ENCODE assay signal across 1 cellular context in the genomic region with DNA sequence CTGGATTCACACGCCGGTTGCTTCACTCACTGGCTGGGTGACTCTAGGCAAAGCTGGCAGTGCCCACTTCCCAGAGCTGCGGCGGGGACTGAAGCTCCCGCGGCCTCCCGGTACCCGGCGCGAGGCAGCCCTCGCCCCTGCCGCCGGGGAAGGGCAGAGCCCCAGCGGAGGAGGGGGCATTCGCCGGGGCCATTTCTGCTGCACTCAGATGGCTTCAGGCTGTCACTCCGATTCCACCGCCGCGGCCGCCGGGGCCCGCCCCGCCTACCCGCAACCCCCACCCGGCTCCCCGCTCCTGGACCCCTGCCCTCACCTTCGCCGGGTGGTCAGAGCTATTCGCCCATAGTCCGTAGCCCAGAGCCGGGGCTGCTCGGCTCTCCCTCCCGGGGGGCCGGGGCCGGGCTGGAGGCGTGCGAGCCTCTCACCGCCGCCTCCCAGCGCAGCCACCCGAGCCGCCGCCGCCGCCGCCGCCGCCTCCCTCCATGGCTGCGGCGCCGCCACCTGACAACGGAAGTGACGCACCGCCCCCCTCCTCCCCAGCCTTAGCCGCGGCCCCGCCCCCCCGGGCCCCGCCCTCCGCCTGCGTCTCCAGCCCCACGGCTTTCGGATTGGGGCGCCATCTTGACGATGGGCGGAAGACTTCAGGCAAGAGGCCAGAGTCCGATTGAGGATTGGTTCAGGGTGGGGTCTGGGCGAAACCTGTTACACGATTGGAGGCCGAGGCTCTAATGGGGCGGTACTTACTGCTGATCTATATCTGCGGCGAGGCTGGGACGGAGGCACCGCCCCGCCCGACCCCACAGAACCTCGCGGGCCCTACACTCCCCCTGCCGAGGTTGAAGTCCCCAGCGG.
TF ChIP-seq lines count a peak whose summit lies in the region.

A gene with protein sequence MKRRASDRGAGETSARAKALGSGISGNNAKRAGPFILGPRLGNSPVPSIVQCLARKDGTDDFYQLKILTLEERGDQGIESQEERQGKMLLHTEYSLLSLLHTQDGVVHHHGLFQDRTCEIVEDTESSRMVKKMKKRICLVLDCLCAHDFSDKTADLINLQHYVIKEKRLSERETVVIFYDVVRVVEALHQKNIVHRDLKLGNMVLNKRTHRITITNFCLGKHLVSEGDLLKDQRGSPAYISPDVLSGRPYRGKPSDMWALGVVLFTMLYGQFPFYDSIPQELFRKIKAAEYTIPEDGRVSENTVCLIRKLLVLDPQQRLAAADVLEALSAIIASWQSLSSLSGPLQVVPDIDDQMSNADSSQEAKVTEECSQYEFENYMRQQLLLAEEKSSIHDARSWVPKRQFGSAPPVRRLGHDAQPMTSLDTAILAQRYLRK (minus strand): TSS at position 515 of the 852 bp plus-strand sequence. CDS start 24,592 bp downstream, outside the sequence.

TF ChIP-seq in HepG2, 621 proteins besides CTCF, POLR2A, EP300 and RAD21 (continued from another document and continues in another):
- TF ChIP-seq ATF3 (CRISPR knock-in tag; IDR thresholded peaks at IDR 0.05) (no peak), SOX5 (CRISPR knock-in tag; IDR thresholded peaks at IDR 0.05; ENCODE audit: borderline replicate concordance) (no peak), ZBTB34 (CRISPR knock-in tag; IDR thresholded peaks at IDR 0.05) (no peak), SIX4 (CRISPR knock-in tag; IDR thresholded peaks at IDR 0.05) (no peak), HNF4G (IDR thresholded peaks at IDR 0.05; ENCODE audit: borderline replicate concordance, low read depth, low read length) (peak; percentile 60; the same call in 1 of the 2 replicates), HNF4G (CRISPR knock-in tag; IDR thresholded peaks at IDR 0.05; ENCODE audit: borderline replicate concordance, low read depth) (peak; percentile 23; the same call in 1 of the 2 replicates), MYNN (CRISPR knock-in tag; IDR thresholded peaks at IDR 0.05; ENCODE audit: low read depth) (no peak), AHR (CRISPR knock-in tag; IDR thresholded peaks at IDR 0.05) (no peak), MIXL1 (CRISPR knock-in tag; IDR thresholded peaks at IDR 0.05) (0 out of 2 replicates have a peak, but pooled peaks have one; percentile 48), HNF4A (CRISPR knock-in tag; IDR thresholded peaks at IDR 0.05) (peak; percentile 27; the same call in 1 of the 2 replicates), DNMT3B (CRISPR knock-in tag; conservative IDR thresholded peaks at IDR 0.05) (no peak), BRCA1 (CRISPR knock-in tag; IDR thresholded peaks at IDR 0.05) (no peak), SIX1 (CRISPR knock-in tag; IDR thresholded peaks at IDR 0.05; ENCODE audit: borderline replicate concordance) (0 out of 2 replicates have a peak, but pooled peaks have one; percentile 9), HCFC1 (IDR thresholded peaks at IDR 0.05; ENCODE audit: low read depth, low read length) (peak; percentile 84), RFX5 (IDR thresholded peaks at IDR 0.05; ENCODE audit: low read depth, low read length) (no peak), IRF1 (CRISPR knock-in tag; IDR thresholded peaks at IDR 0.05; ENCODE audit: low read depth) (no peak), GTF3A (CRISPR knock-in tag; conservative IDR thresholded peaks at IDR 0.05) (no peak), PRMT3 (CRISPR knock-in tag; IDR thresholded peaks at IDR 0.05; ENCODE audit: borderline replicate concordance, low read depth) (no peak), RFXAP (CRISPR knock-in tag; IDR thresholded peaks at IDR 0.05; ENCODE audit: borderline replicate concordance) (no peak), ZNF558 (CRISPR knock-in tag; IDR thresholded peaks at IDR 0.05; ENCODE audit: borderline replicate concordance) (no peak), ZNF282 (IDR thresholded peaks at IDR 0.05; ENCODE audit: partially characterized antibody) (no peak), TP53 (CRISPR knock-in tag; conservative IDR thresholded peaks at IDR 0.05) (no peak), SP5 (CRISPR knock-in tag; IDR thresholded peaks at IDR 0.05; ENCODE audit: borderline replicate concordance, low read depth) (peak; percentile 57; the same call in 1 of the 2 replicates), PCBP2 (optimal IDR thresholded peaks at IDR 0.05; ENCODE audit: low read depth, low read length, poor library complexity, severe bottlenecking) (no peak), ZNF24 (IDR thresholded peaks at IDR 0.05) (no peak), ARID2 (CRISPR knock-in tag; IDR thresholded peaks at IDR 0.05; ENCODE audit: borderline replicate concordance) (no peak), GTF2F1 (IDR thresholded peaks at IDR 0.05; ENCODE audit: low read length) (no peak), ZNF235 (CRISPR knock-in tag; IDR thresholded peaks at IDR 0.05; ENCODE audit: borderline replicate concordance) (no peak), HIVEP1 (CRISPR knock-in tag; IDR thresholded peaks at IDR 0.05) (no peak), PHF21A (CRISPR knock-in tag; IDR thresholded peaks at IDR 0.05) (peak; percentile 77; the same call in 1 of the 2 replicates), HDAC1 (CRISPR knock-in tag; IDR thresholded peaks at IDR 0.05) (no peak), ZNF143 (CRISPR knock-in tag; IDR thresholded peaks at IDR 0.05) (peak; percentile 62), YEATS2 (CRISPR knock-in tag; IDR thresholded peaks at IDR 0.05; ENCODE audit: borderline replicate concordance) (no peak; the same call in 1 of the 2 replicates), ZNF891 (CRISPR knock-in tag; IDR thresholded peaks at IDR 0.05) (no peak), PRDM4 (CRISPR knock-in tag; IDR thresholded peaks at IDR 0.05; ENCODE audit: borderline replicate concordance) (no peak), ZNF746 (CRISPR knock-in tag; IDR thresholded peaks at IDR 0.05) (no peak; the same call in 1 of the 2 replicates), MEIS2 (CRISPR knock-in tag; IDR thresholded peaks at IDR 0.05) (0 out of 2 replicates have a peak, but pooled peaks have one; percentile 1), MEF2D (CRISPR knock-in tag; IDR thresholded peaks at IDR 0.05) (no peak), SP2 (CRISPR knock-in tag; IDR thresholded peaks at IDR 0.05) (peak; percentile 99)
- TF ChIP-seq, protein P1, sequence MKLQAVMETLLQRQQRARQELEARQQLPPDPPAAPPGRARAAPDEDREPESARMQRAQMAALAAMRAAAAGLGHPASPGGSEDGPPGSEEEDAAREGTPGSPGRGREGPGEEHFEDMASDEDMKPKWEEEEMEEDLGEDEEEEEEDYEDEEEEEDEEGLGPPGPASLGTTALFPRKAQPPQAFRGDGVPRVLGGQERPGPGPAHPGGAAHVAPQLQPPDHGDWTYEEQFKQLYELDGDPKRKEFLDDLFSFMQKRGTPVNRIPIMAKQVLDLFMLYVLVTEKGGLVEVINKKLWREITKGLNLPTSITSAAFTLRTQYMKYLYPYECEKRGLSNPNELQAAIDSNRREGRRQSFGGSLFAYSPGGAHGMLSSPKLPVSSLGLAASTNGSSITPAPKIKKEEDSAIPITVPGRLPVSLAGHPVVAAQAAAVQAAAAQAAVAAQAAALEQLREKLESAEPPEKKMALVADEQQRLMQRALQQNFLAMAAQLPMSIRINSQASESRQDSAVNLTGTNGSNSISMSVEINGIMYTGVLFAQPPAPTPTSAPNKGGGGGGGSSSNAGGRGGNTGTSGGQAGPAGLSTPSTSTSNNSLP (IDR thresholded peaks at IDR 0.05; ENCODE audit: low read depth, low read length) = no peak
- TF ChIP-seq, protein P2, sequence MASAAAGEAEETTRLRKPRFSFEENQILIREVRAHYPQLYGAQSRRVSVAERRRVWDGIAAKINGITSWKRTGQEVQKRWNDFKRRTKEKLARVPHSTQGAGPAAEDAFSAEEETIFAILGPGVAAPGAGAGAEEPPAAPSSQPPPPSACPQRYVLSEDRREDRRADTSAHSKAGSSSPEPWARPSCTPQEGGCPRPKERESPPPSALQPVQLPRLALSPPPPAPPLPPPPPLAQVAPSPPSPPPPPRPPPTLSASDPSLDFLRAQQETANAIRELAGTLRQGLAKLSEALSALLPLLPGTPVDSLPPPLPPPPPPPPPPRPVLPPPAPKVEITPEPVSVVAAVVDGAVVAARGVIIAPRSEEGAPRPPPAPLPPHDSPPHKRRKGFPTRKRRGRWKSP (CRISPR knock-in tag; IDR thresholded peaks at IDR 0.05) = no peak
- TF ChIP-seq, protein P3, sequence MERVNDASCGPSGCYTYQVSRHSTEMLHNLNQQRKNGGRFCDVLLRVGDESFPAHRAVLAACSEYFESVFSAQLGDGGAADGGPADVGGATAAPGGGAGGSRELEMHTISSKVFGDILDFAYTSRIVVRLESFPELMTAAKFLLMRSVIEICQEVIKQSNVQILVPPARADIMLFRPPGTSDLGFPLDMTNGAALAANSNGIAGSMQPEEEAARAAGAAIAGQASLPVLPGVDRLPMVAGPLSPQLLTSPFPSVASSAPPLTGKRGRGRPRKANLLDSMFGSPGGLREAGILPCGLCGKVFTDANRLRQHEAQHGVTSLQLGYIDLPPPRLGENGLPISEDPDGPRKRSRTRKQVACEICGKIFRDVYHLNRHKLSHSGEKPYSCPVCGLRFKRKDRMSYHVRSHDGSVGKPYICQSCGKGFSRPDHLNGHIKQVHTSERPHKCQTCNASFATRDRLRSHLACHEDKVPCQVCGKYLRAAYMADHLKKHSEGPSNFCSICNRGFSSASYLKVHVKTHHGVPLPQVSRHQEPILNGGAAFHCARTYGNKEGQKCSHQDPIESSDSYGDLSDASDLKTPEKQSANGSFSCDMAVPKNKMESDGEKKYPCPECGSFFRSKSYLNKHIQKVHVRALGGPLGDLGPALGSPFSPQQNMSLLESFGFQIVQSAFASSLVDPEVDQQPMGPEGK (CRISPR knock-in tag; IDR thresholded peaks at IDR 0.05) = no peak; the same call in 1 of the 2 replicates
- TF ChIP-seq, protein P4, sequence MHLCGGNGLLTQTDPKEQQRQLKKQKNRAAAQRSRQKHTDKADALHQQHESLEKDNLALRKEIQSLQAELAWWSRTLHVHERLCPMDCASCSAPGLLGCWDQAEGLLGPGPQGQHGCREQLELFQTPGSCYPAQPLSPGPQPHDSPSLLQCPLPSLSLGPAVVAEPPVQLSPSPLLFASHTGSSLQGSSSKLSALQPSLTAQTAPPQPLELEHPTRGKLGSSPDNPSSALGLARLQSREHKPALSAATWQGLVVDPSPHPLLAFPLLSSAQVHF (CRISPR knock-in tag; IDR thresholded peaks at IDR 0.05) = no peak
- TF ChIP-seq, protein P5, sequence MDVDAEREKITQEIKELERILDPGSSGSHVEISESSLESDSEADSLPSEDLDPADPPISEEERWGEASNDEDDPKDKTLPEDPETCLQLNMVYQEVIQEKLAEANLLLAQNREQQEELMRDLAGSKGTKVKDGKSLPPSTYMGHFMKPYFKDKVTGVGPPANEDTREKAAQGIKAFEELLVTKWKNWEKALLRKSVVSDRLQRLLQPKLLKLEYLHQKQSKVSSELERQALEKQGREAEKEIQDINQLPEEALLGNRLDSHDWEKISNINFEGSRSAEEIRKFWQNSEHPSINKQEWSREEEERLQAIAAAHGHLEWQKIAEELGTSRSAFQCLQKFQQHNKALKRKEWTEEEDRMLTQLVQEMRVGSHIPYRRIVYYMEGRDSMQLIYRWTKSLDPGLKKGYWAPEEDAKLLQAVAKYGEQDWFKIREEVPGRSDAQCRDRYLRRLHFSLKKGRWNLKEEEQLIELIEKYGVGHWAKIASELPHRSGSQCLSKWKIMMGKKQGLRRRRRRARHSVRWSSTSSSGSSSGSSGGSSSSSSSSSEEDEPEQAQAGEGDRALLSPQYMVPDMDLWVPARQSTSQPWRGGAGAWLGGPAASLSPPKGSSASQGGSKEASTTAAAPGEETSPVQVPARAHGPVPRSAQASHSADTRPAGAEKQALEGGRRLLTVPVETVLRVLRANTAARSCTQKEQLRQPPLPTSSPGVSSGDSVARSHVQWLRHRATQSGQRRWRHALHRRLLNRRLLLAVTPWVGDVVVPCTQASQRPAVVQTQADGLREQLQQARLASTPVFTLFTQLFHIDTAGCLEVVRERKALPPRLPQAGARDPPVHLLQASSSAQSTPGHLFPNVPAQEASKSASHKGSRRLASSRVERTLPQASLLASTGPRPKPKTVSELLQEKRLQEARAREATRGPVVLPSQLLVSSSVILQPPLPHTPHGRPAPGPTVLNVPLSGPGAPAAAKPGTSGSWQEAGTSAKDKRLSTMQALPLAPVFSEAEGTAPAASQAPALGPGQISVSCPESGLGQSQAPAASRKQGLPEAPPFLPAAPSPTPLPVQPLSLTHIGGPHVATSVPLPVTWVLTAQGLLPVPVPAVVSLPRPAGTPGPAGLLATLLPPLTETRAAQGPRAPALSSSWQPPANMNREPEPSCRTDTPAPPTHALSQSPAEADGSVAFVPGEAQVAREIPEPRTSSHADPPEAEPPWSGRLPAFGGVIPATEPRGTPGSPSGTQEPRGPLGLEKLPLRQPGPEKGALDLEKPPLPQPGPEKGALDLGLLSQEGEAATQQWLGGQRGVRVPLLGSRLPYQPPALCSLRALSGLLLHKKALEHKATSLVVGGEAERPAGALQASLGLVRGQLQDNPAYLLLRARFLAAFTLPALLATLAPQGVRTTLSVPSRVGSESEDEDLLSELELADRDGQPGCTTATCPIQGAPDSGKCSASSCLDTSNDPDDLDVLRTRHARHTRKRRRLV (CRISPR knock-in tag; IDR thresholded peaks at IDR 0.05) = no peak
